Comparison of ENCODE assay signal across 27 cellular contexts in genomic region chr12:29310899-29311298, GRCh38.
"Had no signal": no experiment of that assay in that cellular context is flagged by ENCODE, and none has a peak within 500 bp of the region (broad histone marks: within the 10 kb centered on the region; RNA-seq: fewer than 3 reads in every experiment).

No MANE protein-coding gene starts in this region.

- H3K9me3 Mint-ChIP-seq: dendritic cell treated with granulocyte-macrophage colony-stimulating factor and Interleukin-4, amounts not matched to agents 40 ng/mL and 50 ng/mL, for 4 days; effector memory CD8-positive, alpha-beta T cell; endodermal cell had no signal

- H3K27ac ChIP-seq: colonic mucosa, coronary artery, dorsolateral prefrontal cortex, epithelial cell of prostate, esophagus muscularis mucosa, esophagus squamous epithelium, foreskin keratinocyte, gastrocnemius medialis, gastroesophageal sphincter, heart left ventricle had no signal

- H3K4me3 Mint-ChIP-seq: dendritic cell treated with granulocyte-macrophage colony-stimulating factor and Interleukin-4, amounts not matched to agents 40 ng/mL and 50 ng/mL, for 4 days; effector memory CD8-positive, alpha-beta T cell; endodermal cell had no signal

- H3K9me3 ChIP-seq: colonic mucosa, esophagus muscularis mucosa, esophagus squamous epithelium, gastrocnemius medialis, gastroesophageal sphincter, heart left ventricle had no signal

- ATAC-seq: effector memory CD8-positive, alpha-beta T cell; esophagus mucosa; foreskin keratinocyte; gastrocnemius medialis; gastroesophageal sphincter; heart left ventricle had no signal

- H3K4me1 ChIP-seq: colonic mucosa, esophagus muscularis mucosa, esophagus squamous epithelium, foreskin keratinocyte, gastrocnemius medialis, gastroesophageal sphincter had no signal

- H3K4me3 ChIP-seq: colonic mucosa, coronary artery, dorsolateral prefrontal cortex, esophagus muscularis mucosa, esophagus squamous epithelium, gastrocnemius medialis, gastroesophageal sphincter, heart left ventricle had no signal

- FAIRE-seq: endometrium, endothelial cell of umbilical vein, frontal cortex had no signal

- DNase-seq: colonic mucosa; cortex of kidney; dermis blood vessel endothelial cell; dorsolateral prefrontal cortex; effector CD4-positive, alpha-beta T cell; effector CD8-positive, alpha-beta T cell; effector memory CD4-positive, alpha-beta T cell; effector memory CD8-positive, alpha-beta T cell; endodermal cell; erythroblast; esophagus squamous epithelium; foreskin fibroblast; foreskin keratinocyte; foreskin melanocyte; gastrocnemius medialis; glutamatergic neuron; head of caudate nucleus; heart left ventricle had no signal

- H3K27me3 Mint-ChIP-seq: effector memory CD8-positive, alpha-beta T cell had no signal

- H3K36me3 ChIP-seq: colonic mucosa, gastrocnemius medialis had no signal

- H3K27me3 ChIP-seq: colonic mucosa, dorsolateral prefrontal cortex, esophagus muscularis mucosa, esophagus squamous epithelium, foreskin keratinocyte, gastrocnemius medialis, gastroesophageal sphincter, heart left ventricle had no signal

- H3K27ac Mint-ChIP-seq: dendritic cell treated with granulocyte-macrophage colony-stimulating factor and Interleukin-4, amounts not matched to agents 40 ng/mL and 50 ng/mL, for 4 days; effector memory CD8-positive, alpha-beta T cell; endodermal cell had no signal
